In the genomic region with DNA sequence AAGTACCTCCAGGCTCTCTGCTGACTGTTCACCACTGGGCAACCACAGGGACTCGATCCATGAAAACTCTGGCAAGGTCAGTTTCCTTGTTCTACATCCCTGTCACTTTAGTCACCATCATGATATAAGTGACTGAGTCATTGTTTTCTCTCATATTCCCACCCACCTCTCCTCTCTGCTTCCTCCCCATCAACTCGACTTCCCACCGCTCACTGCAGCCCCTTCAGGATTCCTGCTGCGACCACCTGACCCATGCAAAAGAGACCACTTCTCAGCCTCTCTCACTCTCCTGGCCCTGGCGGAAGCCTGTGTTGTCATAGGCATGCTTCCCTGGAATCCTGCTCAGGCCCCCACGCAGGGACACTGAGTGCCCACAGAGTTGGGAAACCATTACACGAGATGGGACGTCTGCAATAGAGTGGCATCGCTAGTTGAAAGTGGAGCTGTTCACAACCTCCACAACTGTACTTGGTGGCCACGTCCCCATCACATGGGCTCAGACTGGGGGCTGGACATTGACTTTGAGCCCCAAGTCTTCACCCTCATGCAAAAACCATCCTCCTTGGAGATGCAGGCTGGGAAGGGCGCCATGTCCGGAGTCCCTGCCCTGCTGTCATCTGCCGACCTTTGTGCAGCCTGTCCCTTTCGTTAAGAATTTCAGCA, we compare ENCODE assay signal across 19 cellular contexts. TPM values are rescaled to one million over a fixed set of nuclear protein-coding genes. Genes with fewer than 3 reads are reported as not detected.
A peak's percentile ranks its signal among the peaks of the same experiment; 100 is the strongest.
DNase-seq lines count a peak whose midpoint lies in the region; ATAC-seq, FAIRE-seq and TF ChIP-seq lines count a peak whose summit lies in the region.
"Had no signal": no experiment of that assay in that cellular context is flagged by ENCODE, and none has a peak within 500 bp of the region (broad histone marks: within the 10 kb centered on the region; RNA-seq: fewer than 3 reads in every experiment).

No MANE protein-coding gene starts in this region.

- H3K27ac ChIP-seq in kidney (ENCODE audit: low read depth in 2 of 2, low read length in 2 of 2) (no peak overlapping the region), brain microvascular endothelial cell (no peak overlapping the region)
- H3K27ac ChIP-seq in naive thymus-derived CD4-positive, alpha-beta T cell (ENCODE audit: low read depth, low read length) = no peak overlapping the region

- ATAC-seq in stimulated activated effector memory CD8-positive, alpha-beta T cell treated with anti-CD3 and anti-CD28 coated beads, Interleukin-12 subunit alpha, Interleukin-12 subunit beta, amount 100 ng/mL, for 72 hours = no peak
- ATAC-seq in naive thymus-derived CD4-positive, alpha-beta T cell = no peak

- H3K9me3 ChIP-seq in kidney (ENCODE audit: control insufficient read depth in 1 of 2, low read length in 2 of 2) = peaks cover 0 to 14% of the 10 kb centered on the region in 2 donors
- peaks cover 0 to 7% (median 0%) of the 10 kb centered on the region in 3 experiments for H3K9me3 ChIP-seq in naive thymus-derived CD4-positive, alpha-beta T cell (ENCODE audit: control insufficient read depth in 2 of 3, low read length in 3 of 3)

- POLR2A ChIA-PET in naive thymus-derived CD4-positive, alpha-beta T cell (lab: Charles Lee) = interaction anchor here (1.2 kb wide), 1 partner anchor 63 kb away, joined by 3 read pairs; no protein-coding TSS in a partner anchor

- no peak for FAIRE-seq in kidney (lab: Jason Lieb, UNC)
- FAIRE-seq: GM12891, GM19239, RCC 7860 had no signal

- H3K27me3 ChIP-seq in brain microvascular endothelial cell (replicated peaks) = no peaks in the 10 kb centered on the region
- H3K27me3 ChIP-seq in naive thymus-derived CD4-positive, alpha-beta T cell (ENCODE audit: control insufficient read depth in 2 of 2, insufficient read depth in 2 of 2, low read length in 2 of 2) = no peaks in the 10 kb centered on the region

- H3K4me1 Mint-ChIP-seq in stimulated activated effector memory CD8-positive, alpha-beta T cell treated with anti-CD3 and anti-CD28 coated beads, Interleukin-12 subunit alpha, Interleukin-12 subunit beta, amount 100 ng/mL, for 72 hours = peaks cover 6% of the 10 kb centered on the region
- H3K4me1 Mint-ChIP-seq in naive thymus-derived CD4-positive, alpha-beta T cell = peaks cover 0 to 4% (median 0%) of the 10 kb centered on the region in 7 donors

- H3K4me1 ChIP-seq in kidney (ENCODE audit: control insufficient read depth in 1 of 2, insufficient read depth in 1 of 2, low read depth in 1 of 2, low read length in 2 of 2) = peaks cover 0 to 2% of the 10 kb centered on the region in 2 donors
- H3K4me1 ChIP-seq in naive thymus-derived CD4-positive, alpha-beta T cell (ENCODE audit: control insufficient read depth in 2 of 2, insufficient read depth in 2 of 2, low read length in 2 of 2) = no peaks in the 10 kb centered on the region

- H3K9ac ChIP-seq in kidney (ENCODE audit: low read length in 2 of 2) = no peak overlapping the region

- peak overlapping the region; percentile 80 for H3K27ac Mint-ChIP-seq in stimulated activated effector memory CD8-positive, alpha-beta T cell treated with anti-CD3 and anti-CD28 coated beads, Interleukin-12 subunit alpha, Interleukin-12 subunit beta, amount 100 ng/mL, for 72 hours
- H3K27ac Mint-ChIP-seq in naive thymus-derived CD4-positive, alpha-beta T cell = peak overlapping the region in 3 of 9 donors; percentile 25 to 65 (median 33)

- no peaks in the 10 kb centered on the region for H3K36me3 Mint-ChIP-seq in stimulated activated effector memory CD8-positive, alpha-beta T cell treated with anti-CD3 and anti-CD28 coated beads, Interleukin-12 subunit alpha, Interleukin-12 subunit beta, amount 100 ng/mL, for 72 hours
- H3K36me3 Mint-ChIP-seq in naive thymus-derived CD4-positive, alpha-beta T cell = peaks cover 0 to 19% (median 4%) of the 10 kb centered on the region in 5 donors

- in situ Hi-C loops in brain microvascular endothelial cell (cut with HindIII; ENCODE audit: low pct_ligation_motif_present, low sequenced_read_pairs) = no loop called here

- peak; percentile 40 for DNase-seq in activated CD8-positive, alpha-beta memory T cell treated with anti-CD3 and anti-CD28 coated beads for 24 hours
- DNase-seq in activated CD8-positive, alpha-beta memory T cell treated with anti-CD3 and anti-CD28 coated beads, Interleukin-2, amount 50 U/mL, for 4 hours = no peak
- DNase-seq in HT1080 (ENCODE audit: low read depth) = peak; percentile 5
- peak; percentile 41 for DNase-seq in kidney
- no peak for DNase-seq in stimulated activated effector memory CD8-positive, alpha-beta T cell treated with anti-CD3 and anti-CD28 coated beads, Interleukin-12 subunit alpha, Interleukin-12 subunit beta, amount 100 ng/mL, for 72 hours (ENCODE audit: low spot score in 2 of 2)
- DNase-seq in brain microvascular endothelial cell = no peak
- DNase-seq in naive thymus-derived CD4-positive, alpha-beta T cell = no peak
- DNase-seq in HuH-7.5 (ENCODE audit: low spot score) = no peak
- DNase-seq: 8988T, C1 segment of cervical spinal cord, COR-L47, NCI-H1417 treated with DMSO at 0.1 percent for 48 hours, NCI-H2029 treated with DMSO at 0.1 percent for 48 hours, NCI-H510A, SHP77 had no signal

- H3K9me3 Mint-ChIP-seq in stimulated activated effector memory CD8-positive, alpha-beta T cell treated with anti-CD3 and anti-CD28 coated beads, Interleukin-12 subunit alpha, Interleukin-12 subunit beta, amount 100 ng/mL, for 72 hours = peaks cover 8% of the 10 kb centered on the region
- H3K9me3 Mint-ChIP-seq in naive thymus-derived CD4-positive, alpha-beta T cell = peaks cover 0 to 40% (median 13%) of the 10 kb centered on the region in 11 donors

- CTCF ChIA-PET in naive thymus-derived CD4-positive, alpha-beta T cell (lab: Charles Lee) = no interaction called here

- H3K27me3 Mint-ChIP-seq in naive thymus-derived CD4-positive, alpha-beta T cell = peaks cover 0 to 12% (median 0%) of the 10 kb centered on the region in 5 donors

- no peak overlapping the region for H3K4me3 ChIP-seq in kidney (ENCODE audit: low read length in 2 of 2)
- H3K4me3 ChIP-seq in brain microvascular endothelial cell (ENCODE audit: low read depth, low read length) = no peak overlapping the region
- H3K4me3 ChIP-seq in naive thymus-derived CD4-positive, alpha-beta T cell (ENCODE audit: low read length) = no peak overlapping the region

- H3K36me3 ChIP-seq in kidney (ENCODE audit: control insufficient read depth in 1 of 2, insufficient read depth in 2 of 2, low read length in 2 of 2) (no peaks in the 10 kb centered on the region), brain microvascular endothelial cell (replicated peaks) (no peaks in the 10 kb centered on the region)
- no peaks in the 10 kb centered on the region for H3K36me3 ChIP-seq in naive thymus-derived CD4-positive, alpha-beta T cell (ENCODE audit: control insufficient read depth in 2 of 3, insufficient read depth in 3 of 3, low read length in 3 of 3)

- intact Hi-C loops in kidney (cut with DNase I) = no loop called here
- intact Hi-C loops in naive thymus-derived CD4-positive, alpha-beta T cell (cut with micrococcal nuclease) = no loop called here

- TF ChIP-seq CTCF in kidney (IDR thresholded peaks at IDR 0.05; ENCODE audit: borderline replicate concordance, extremely low read depth, insufficient read depth) (no peak), brain microvascular endothelial cell (IDR thresholded peaks at IDR 0.05; ENCODE audit: low read depth, low read length, missing control alignments) (no peak)

- no peak overlapping the region for H3K4me3 Mint-ChIP-seq in stimulated activated effector memory CD8-positive, alpha-beta T cell treated with anti-CD3 and anti-CD28 coated beads, Interleukin-12 subunit alpha, Interleukin-12 subunit beta, amount 100 ng/mL, for 72 hours
- no peak overlapping the region for H3K4me3 Mint-ChIP-seq in naive thymus-derived CD4-positive, alpha-beta T cell
- H3K4me3 Mint-ChIP-seq: H9 had no signal

RNA-seq across cellular contexts. Expression of a gene that starts 1.8 kb away (rescaled TPM):
- not detected in 2 replicates for total RNA-seq in HT1080 (2014; rRNA removed; shearing (Covaris generic))
- not detected in 2 replicates for polyA plus RNA-seq in HT1080 (2015; cell fraction: cytosol; rRNA removed)
- polyA plus RNA-seq in HT1080 (2015; cell fraction: nucleus; rRNA removed) = not detected in 2 replicates
- not detected for total RNA-seq in kidney
- polyA plus RNA-seq in kidney (ENCODE audit: insufficient read depth, low read depth, low replicate concordance) = not detected
- total RNA-seq in naive thymus-derived CD4-positive, alpha-beta T cell = not detected
- not detected for polyA plus RNA-seq in naive thymus-derived CD4-positive, alpha-beta T cell
- total RNA-seq: H9 had no signal

RNA-seq across cellular contexts. Expression of a gene that starts 13.8 kb away (rescaled TPM):
- total RNA-seq in HT1080 (2014; rRNA removed; shearing (Covaris generic)) = not detected in 2 replicates
- polyA plus RNA-seq in HT1080 (2015; cell fraction: cytosol; rRNA removed) = not detected in 2 replicates
- polyA plus RNA-seq in HT1080 (2015; cell fraction: nucleus; rRNA removed) = not detected in 2 replicates
- not detected for total RNA-seq in kidney
- not detected for polyA plus RNA-seq in kidney (ENCODE audit: insufficient read depth, low read depth, low replicate concordance)
- total RNA-seq in naive thymus-derived CD4-positive, alpha-beta T cell = not detected
- polyA plus RNA-seq in naive thymus-derived CD4-positive, alpha-beta T cell = not detected
- total RNA-seq: H9 had no signal

RNA-seq across cellular contexts. Expression of a gene that starts 37.4 kb away (rescaled TPM):
- total RNA-seq in HT1080 (2014; rRNA removed; shearing (Covaris generic)) = not detected in 2 replicates
- polyA plus RNA-seq in HT1080 (2015; cell fraction: cytosol; rRNA removed) = 0.19 TPM in 1 of 2 replicates, not detected in the other
- polyA plus RNA-seq in HT1080 (2015; cell fraction: nucleus; rRNA removed) = 0.12 TPM in 1 of 2 replicates, not detected in the other
- 22.4 TPM for total RNA-seq in kidney
- 10.0 TPM for polyA plus RNA-seq in kidney (ENCODE audit: insufficient read depth, low read depth, low replicate concordance)
- total RNA-seq in naive thymus-derived CD4-positive, alpha-beta T cell = not detected
- polyA plus RNA-seq in naive thymus-derived CD4-positive, alpha-beta T cell = not detected

RNA-seq across cellular contexts. Expression of a gene that starts 43.3 kb away (rescaled TPM):
- not detected in 2 replicates for total RNA-seq in HT1080 (2014; rRNA removed; shearing (Covaris generic))
- polyA plus RNA-seq in HT1080 (2015; cell fraction: cytosol; rRNA removed) = not detected in 2 replicates
- not detected in 2 replicates for polyA plus RNA-seq in HT1080 (2015; cell fraction: nucleus; rRNA removed)
- total RNA-seq in kidney = 15.4 TPM
- polyA plus RNA-seq in kidney (ENCODE audit: insufficient read depth, low read depth, low replicate concordance) = 3.0 TPM
- total RNA-seq in naive thymus-derived CD4-positive, alpha-beta T cell = 1 to 10 TPM in 4 of 5 experiments, under 1 TPM in 1; 0.88 to 7.6 (median 1.5) TPM
- polyA plus RNA-seq in naive thymus-derived CD4-positive, alpha-beta T cell = 1 to 10 TPM in 1 of 2 donors, under 1 TPM in 1; 0.11 to 2.9 TPM

RNA-seq across cellular contexts. Expression of a gene that starts 51.1 kb away (rescaled TPM):
- total RNA-seq in HT1080 (2014; rRNA removed; shearing (Covaris generic)) = not detected in 2 replicates
- not detected in 2 replicates for polyA plus RNA-seq in HT1080 (2015; cell fraction: cytosol; rRNA removed)
- polyA plus RNA-seq in HT1080 (2015; cell fraction: nucleus; rRNA removed) = not detected in 2 replicates
- 2.7 TPM for total RNA-seq in kidney
- polyA plus RNA-seq in kidney (ENCODE audit: insufficient read depth, low read depth, low replicate concordance) = not detected
- total RNA-seq in naive thymus-derived CD4-positive, alpha-beta T cell = 100 to 1,000 TPM in 1 of 5 experiments, 10 to 100 TPM in 4; 41.9 to 101 (median 91.7) TPM
- 10 to 100 TPM; 57.1 to 99.3 TPM for polyA plus RNA-seq in naive thymus-derived CD4-positive, alpha-beta T cell
- total RNA-seq: H9 had no signal

Comparison
In these comparisons a context has a peak if more than half of its experiments do, and no peak if none do; other contexts are left out.
1. DNase-seq: peak in activated CD8-positive, alpha-beta memory T cell treated with anti-CD3 and anti-CD28 coated beads for 24 hours (single experiment), HT1080 (single experiment) and kidney (single experiment); none in activated CD8-positive, alpha-beta memory T cell treated with anti-CD3 and anti-CD28 coated beads, Interleukin-2, amount 50 U/mL, for 4 hours (single experiment), stimulated activated effector memory CD8-positive, alpha-beta T cell treated with anti-CD3 and anti-CD28 coated beads, Interleukin-12 subunit alpha, Interleukin-12 subunit beta, amount 100 ng/mL, for 72 hours (0 of 2), brain microvascular endothelial cell (single experiment), naive thymus-derived CD4-positive, alpha-beta T cell (0 of 9) and HuH-7.5 (single experiment).
2. RNA of a gene that starts 37.4 kb away (total RNA-seq): 22.4 TPM in kidney (single experiment); not detected in HT1080 and not detected in naive thymus-derived CD4-positive, alpha-beta T cell; every median in the first group is over 10 times any median in the second.